ENCODE assay signal across 36 cellular contexts in the genomic region with DNA sequence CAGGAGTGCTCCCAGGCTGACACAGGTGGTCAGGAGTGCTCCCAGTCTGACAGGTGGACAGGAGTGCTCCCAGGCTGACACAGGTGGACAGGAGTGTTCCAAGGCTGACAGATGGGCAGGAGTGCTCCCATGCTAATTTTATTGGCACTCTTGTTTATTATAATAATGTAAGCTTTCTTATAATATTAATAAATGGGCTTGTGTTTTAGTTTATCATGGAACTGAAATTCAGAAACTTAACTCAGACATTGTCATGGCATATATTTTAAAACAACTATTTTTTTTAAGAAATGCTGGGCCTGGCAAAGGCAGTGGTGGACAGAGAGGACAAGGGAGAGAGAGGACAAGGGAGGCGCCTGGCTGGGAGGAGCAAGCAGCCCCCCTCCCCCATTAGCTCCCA.
"Had no signal": no experiment of that assay in that cellular context is flagged by ENCODE, and none has a peak within 500 bp of the region (broad histone marks: within the 10 kb centered on the region; RNA-seq: fewer than 3 reads in every experiment).

No MANE protein-coding gene starts in this region.

- H3K4me1 ChIP-seq: adrenal gland, body of pancreas had no signal

- H3K27me3 ChIP-seq: adrenal gland, body of pancreas, brain microvascular endothelial cell, cardiac muscle cell had no signal

- H3K36me3 ChIP-seq: adrenal gland, brain microvascular endothelial cell, cardiac muscle cell, WERI-Rb-1 had no signal

- ATAC-seq: activated CD4-positive, alpha-beta T cell treated with anti-CD3 and anti-CD28 coated beads for 36 hours; activated CD4-positive, CD25-positive, alpha-beta regulatory T cell treated with anti-CD3 and anti-CD28 coated beads, Interleukin-2, amount 50 U/mL, for 24 hours; activated CD8-positive, alpha-beta T cell treated with anti-CD3 and anti-CD28 coated beads for 36 hours; activated naive CD4-positive, alpha-beta T cell treated with anti-CD3 and anti-CD28 coated beads, Interleukin-2, amount 50 U/mL, for 72 hours; activated T-cell treated with anti-CD3 and anti-CD28 coated beads, Interleukin-2, amount 50 U/mL, for 4 hours; activated T-cell treated with anti-CD3 and anti-CD28 coated beads, Interleukin-2, amount 50 U/mL, for 72 hours; activated T-helper 17 cell treated with anti-CD3 and anti-CD28 coated beads, Interleukin-2, amount 50 U/mL, for 72 hours; body of pancreas; WTC11 had no signal

- FAIRE-seq: astrocyte, bronchial epithelial cell, TTC549 had no signal

- H3K4me3 ChIP-seq: adrenal gland, body of pancreas, cardiac muscle cell had no signal

- H3K27ac ChIP-seq: adrenal gland, body of pancreas, brain microvascular endothelial cell, cardiac muscle cell, WERI-Rb-1 had no signal

- DNase-seq: activated CD4-positive, alpha-beta T cell treated with anti-CD3 and anti-CD28 coated beads for 1 hour; activated CD4-positive, alpha-beta T cell treated with anti-CD3 and anti-CD28 coated beads for 36 hours; activated CD4-positive, alpha-beta T cell treated with anti-CD3 and anti-CD28 coated beads for 48 hours; activated CD4-positive, alpha-beta T cell treated with anti-CD3 and anti-CD28 coated beads, Interleukin-2, amount 10 ng/mL, durations not matched to agents 7 days and 5 days; activated CD4-positive, alpha-beta T cell treated with anti-CD3 and anti-CD28 coated beads, Interleukin-2, amount 50 U/mL, for 48 hours; activated CD4-positive, CD25-positive, alpha-beta regulatory T cell; activated CD8-positive, alpha-beta memory T cell treated with anti-CD3 and anti-CD28 coated beads, Interleukin-2, amount 50 U/mL, for 4 hours; activated CD8-positive, alpha-beta T cell treated with anti-CD3 and anti-CD28 coated beads for 36 hours; activated effector memory CD4-positive, alpha-beta T cell treated with anti-CD3 and anti-CD28 coated beads, Interleukin-2, amount 50 U/mL, for 16 hours; activated gamma-delta T cell treated with Interleukin-2 at 50 U/mL for 16 hours; activated naive CD4-positive, alpha-beta T cell; activated naive CD4-positive, alpha-beta T cell treated with anti-CD3 and anti-CD28 coated beads for 36 hours; activated naive CD4-positive, alpha-beta T cell treated with anti-CD3 and anti-CD28 coated beads, Interleukin-2, amount 50 U/mL, for 16 hours; activated naive CD8-positive, alpha-beta T cell treated with anti-CD3 and anti-CD28 coated beads for 36 hours; activated T-cell treated with anti-CD3 and anti-CD28 coated beads for 4 hours; activated T-cell treated with anti-CD3 and anti-CD28 coated beads, Interleukin-2, amount 50 U/mL, for 1 hour; activated T-cell treated with anti-CD3 and anti-CD28 coated beads, Interleukin-2, amount 50 U/mL, for 4 hours; activated T-cell treated with anti-CD3 and anti-CD28 coated beads, Interleukin-2, amount 50 U/mL, for 72 hours; adrenal gland; amniotic stem cell; aorta; body of pancreas; brain microvascular endothelial cell; central memory CD4-positive, alpha-beta T cell; T-helper 1 cell; T-helper 2 cell; T-helper 9 cell; WERI-Rb-1 had no signal

- H3K9me3 ChIP-seq: adrenal gland, body of pancreas had no signal
